ENCODE assay signal across 8 cellular contexts in the genomic region with DNA sequence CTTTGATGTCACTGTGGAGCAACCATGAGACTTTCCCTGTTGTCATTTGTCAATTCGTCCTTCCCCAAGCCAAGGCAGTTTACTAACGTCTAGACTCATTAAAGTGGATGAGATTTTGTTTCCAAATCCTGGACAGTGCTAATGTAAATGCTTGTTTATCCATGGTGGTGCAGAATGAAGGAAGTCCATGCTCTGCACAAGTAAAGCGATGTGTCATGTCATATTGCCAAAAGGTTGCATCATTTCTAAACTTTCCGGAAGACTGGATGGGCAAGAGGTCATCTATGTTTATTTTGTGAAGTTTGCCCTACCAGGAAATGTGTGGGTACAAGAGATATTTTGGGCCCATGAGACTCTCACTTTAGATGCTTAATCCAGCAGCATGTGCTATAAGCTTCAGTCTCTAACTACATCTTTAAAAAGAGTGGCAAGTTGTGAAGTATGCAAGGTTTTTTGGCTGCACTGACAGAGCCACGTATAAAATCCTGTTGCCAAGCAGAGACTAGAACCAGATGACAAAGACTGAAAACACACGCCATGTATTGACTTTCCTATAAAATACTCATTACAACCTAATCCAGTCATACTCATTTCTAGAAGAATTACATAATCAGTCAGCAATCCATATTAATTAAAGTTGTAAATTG.
DNase-seq lines count a peak whose midpoint lies in the region; ATAC-seq, FAIRE-seq and TF ChIP-seq lines count a peak whose summit lies in the region.

No MANE protein-coding gene starts in this region.

- no peak overlapping the region for H3K27ac ChIP-seq in thyroid gland

- H3K9me3 Mint-ChIP-seq in stimulated activated memory B cell treated with anti-CD40 and anti-IgM and Interleukin-4, amounts not matched to agents 10 μg/mL and 1 μg/mL and 100 μg/mL, for 72 hours: no peaks in the 10 kb centered on the region

- no peaks in the 10 kb centered on the region for H3K36me3 Mint-ChIP-seq in stimulated activated memory B cell treated with anti-CD40 and anti-IgM and Interleukin-4, amounts not matched to agents 10 μg/mL and 1 μg/mL and 100 μg/mL, for 72 hours

- ATAC-seq in stimulated activated memory B cell treated with anti-CD40 and anti-IgM and Interleukin-4, amounts not matched to agents 10 μg/mL and 1 μg/mL and 100 μg/mL, for 72 hours: no peak

- no peak for TF ChIP-seq CTCF in thyroid gland (IDR thresholded peaks at IDR 0.05)

- intact Hi-C loops in thyroid gland (cut with DNase I): no loop called here

- H3K9me3 ChIP-seq in thyroid gland: no peaks in the 10 kb centered on the region

- peak; percentile 84 for FAIRE-seq in H54 (lab: Jason Lieb, UNC)

- H3K27me3 ChIP-seq in thyroid gland: no peaks in the 10 kb centered on the region

- TF ChIP-seq POLR2A in H54 (IDR thresholded peaks at IDR 0.05; ENCODE audit: low read depth, low read length) (no peak), thyroid gland (IDR thresholded peaks at IDR 0.05) (no peak)

- no peaks in the 10 kb centered on the region for H3K36me3 ChIP-seq in thyroid gland

- H3K27ac Mint-ChIP-seq in stimulated activated memory B cell treated with anti-CD40 and anti-IgM and Interleukin-4, amounts not matched to agents 10 μg/mL and 1 μg/mL and 100 μg/mL, for 72 hours: no peak overlapping the region

- DNase-seq in H54 (ENCODE audit: insufficient read length, low spot score) (peak; percentile 18), SIG-M5 treated with dmso at 0.1 percent for 504 hours (lab: John Stamatoyannopoulos, UW; ENCODE audit: unreplicated experiment) (peak; percentile 93), fibroblast of the conjunctiva (ENCODE audit: low read depth) (peak; percentile 90), skeletal muscle cell (ENCODE audit: low read depth) (peak; percentile 80), thyroid gland (no peak), ecto neural progenitor cell (ENCODE audit: low spot score) (no peak), NCI-H1048 (lab: John Stamatoyannopoulos, UW) (no peak)

- no peak overlapping the region for H3K4me3 ChIP-seq in skeletal muscle cell (ENCODE audit: low read depth, low read length)
- no peak overlapping the region for H3K4me3 ChIP-seq in thyroid gland (replicated peaks in 1 of 3)

- 33 to 52% methylated on average over 6 of the region's 6 CpGs for WGBS in thyroid gland, 2 donors

- no peaks in the 10 kb centered on the region for H3K4me1 Mint-ChIP-seq in stimulated activated memory B cell treated with anti-CD40 and anti-IgM and Interleukin-4, amounts not matched to agents 10 μg/mL and 1 μg/mL and 100 μg/mL, for 72 hours

- peaks cover 6 to 13% of the 10 kb centered on the region in 2 donors for H3K4me1 ChIP-seq in thyroid gland

- peaks cover 19% of the 10 kb centered on the region for H3K27me3 Mint-ChIP-seq in stimulated activated memory B cell treated with anti-CD40 and anti-IgM and Interleukin-4, amounts not matched to agents 10 μg/mL and 1 μg/mL and 100 μg/mL, for 72 hours

- H3K4me3 Mint-ChIP-seq in stimulated activated memory B cell treated with anti-CD40 and anti-IgM and Interleukin-4, amounts not matched to agents 10 μg/mL and 1 μg/mL and 100 μg/mL, for 72 hours: no peak overlapping the region

Comparison
In these comparisons a context has a peak if more than half of its experiments do, and no peak if none do; other contexts are left out.
1. DNase-seq: peak in H54 (single experiment), SIG-M5 treated with dmso at 0.1 percent for 504 hours (single experiment), fibroblast of the conjunctiva (single experiment) and skeletal muscle cell (single experiment); none in thyroid gland (0 of 2), ecto neural progenitor cell (single experiment) and NCI-H1048 (single experiment).